In the genomic region with DNA sequence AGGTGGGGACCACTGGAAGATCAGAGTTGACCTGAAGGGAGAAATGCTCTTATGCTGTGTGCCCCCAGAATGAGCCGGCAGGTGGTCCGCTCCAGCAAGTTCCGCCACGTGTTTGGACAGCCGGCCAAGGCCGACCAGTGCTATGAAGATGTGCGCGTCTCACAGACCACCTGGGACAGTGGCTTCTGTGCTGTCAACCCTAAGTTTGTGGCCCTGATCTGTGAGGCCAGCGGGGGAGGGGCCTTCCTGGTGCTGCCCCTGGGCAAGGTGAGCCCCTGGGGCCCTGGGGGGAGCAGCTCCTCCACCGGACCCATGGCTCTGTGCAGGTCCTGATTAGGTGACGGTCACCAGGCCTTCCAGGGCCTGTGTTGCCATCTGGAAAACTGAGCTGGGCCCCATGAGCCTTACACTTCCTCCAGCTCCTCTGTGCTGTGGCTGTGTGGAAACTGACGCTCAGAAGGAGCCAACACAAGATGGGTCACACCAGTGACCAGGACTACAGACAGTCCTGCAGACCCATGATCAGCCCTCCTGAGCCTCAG, we compare ENCODE assay signal across 9 cellular contexts. TPM values are rescaled to one million over a fixed set of nuclear protein-coding genes. Genes with fewer than 3 reads are reported as not detected.
A peak's percentile ranks its signal among the peaks of the same experiment; 100 is the strongest.
DNase-seq lines count a peak whose midpoint lies in the region; ATAC-seq and TF ChIP-seq lines count a peak whose summit lies in the region.
"Had no signal": no experiment of that assay in that cellular context is flagged by ENCODE, and none has a peak within 500 bp of the region (broad histone marks: within the 10 kb centered on the region; RNA-seq: fewer than 3 reads in every experiment).

No MANE protein-coding gene starts in this region.

- H3K4me3 ChIP-seq in lower lobe of right lung (peak overlapping the region; percentile 69), transverse colon (peak overlapping the region in 3 of 4 donors; percentile 47 to 63 (median 53))

- peak overlapping the region; percentile 100 for H3K4me3 Mint-ChIP-seq in activated CD8-positive, alpha-beta T cell treated with anti-CD3 and anti-CD28 coated beads for 36 hours

- H3K36me3 ChIP-seq in lower lobe of right lung: peaks cover 10% of the 10 kb centered on the region
- H3K36me3 ChIP-seq in transverse colon: no peaks in the 10 kb centered on the region

- 90% methylated on average over 6 of the region's 12 CpGs; no CpG with 5 or more reads in 1 of the 2 donors for WGBS in transverse colon (ENCODE audit: low coverage in 1 of 2), 2 donors

- H3K9me3 Mint-ChIP-seq in activated CD8-positive, alpha-beta T cell treated with anti-CD3 and anti-CD28 coated beads for 36 hours: no peaks in the 10 kb centered on the region

- H3K4me1 ChIP-seq in lower lobe of right lung (peaks cover 20% of the 10 kb centered on the region), transverse colon (peaks cover 3 to 25% (median 13%) of the 10 kb centered on the region in 4 donors)

- peak overlapping the region; percentile 100 for H3K27ac Mint-ChIP-seq in activated CD8-positive, alpha-beta T cell treated with anti-CD3 and anti-CD28 coated beads for 36 hours

- peaks cover 28% of the 10 kb centered on the region for H3K4me1 Mint-ChIP-seq in activated CD8-positive, alpha-beta T cell treated with anti-CD3 and anti-CD28 coated beads for 36 hours (ENCODE audit: low read depth)

- in situ Hi-C loops in transverse colon (cut with MboI; ENCODE audit: low pct_ligation_motif_present in 1 of 4, low pct_unique_long_range_greater_than_20kb in 1 of 4, low sequenced_read_pairs in 3 of 4): no loop called here

- H3K9me3 ChIP-seq in lower lobe of right lung: no peaks in the 10 kb centered on the region
- H3K9me3 ChIP-seq in transverse colon: no peaks in the 10 kb centered on the region
- H3K9me3 ChIP-seq: body of pancreas had no signal

- POLR2A ChIA-PET in activated CD8-positive, alpha-beta T cell treated with anti-CD3 and anti-CD28 coated beads for 36 hours (lab: Charles Lee): interaction anchor here (0.7 to 4.5 kb wide), 18 partner anchors 12 to 448 kb away, joined by 3 to 47 read pairs (median 4); a partner anchor contains a TSS

- peaks cover 44% of the 10 kb centered on the region for H3K36me3 Mint-ChIP-seq in activated CD8-positive, alpha-beta T cell treated with anti-CD3 and anti-CD28 coated beads for 36 hours (ENCODE audit: low read depth)

- CTCF ChIA-PET in activated CD8-positive, alpha-beta T cell treated with anti-CD3 and anti-CD28 coated beads for 36 hours (lab: Charles Lee): interaction anchor here (1.1 to 2.7 kb wide), 5 partner anchors 73 to 224 kb away, joined by 3 to 19 read pairs (median 8); a partner anchor contains a TSS

- H3K27ac ChIP-seq in lower lobe of right lung (peak overlapping the region; percentile 78), transverse colon (peak overlapping the region; percentile 80 to 86 (median 80))

- no peaks in the 10 kb centered on the region for H3K27me3 ChIP-seq in lower lobe of right lung (ENCODE audit: low read depth)
- no peaks in the 10 kb centered on the region for H3K27me3 ChIP-seq in transverse colon
- H3K27me3 ChIP-seq: body of pancreas had no signal

- no peak for TF ChIP-seq EP300 in transverse colon (IDR thresholded peaks at IDR 0.05; ENCODE audit: low read depth)

- intact Hi-C loops in activated CD8-positive, alpha-beta T cell treated with anti-CD3 and anti-CD28 coated beads for 36 hours (cut with micrococcal nuclease): no loop called here
- intact Hi-C loops in lower lobe of right lung (cut with DNase I): no loop called here
- intact Hi-C loops in transverse colon (cut with DNase I; ENCODE audit: low total_unique reads): loop anchor here (10.0 kb wide), 1 partner anchor 70 kb away; a partner anchor contains a TSS

- H3K27me3 Mint-ChIP-seq in activated CD8-positive, alpha-beta T cell treated with anti-CD3 and anti-CD28 coated beads for 36 hours: no peaks in the 10 kb centered on the region

- peak; percentile 5 for ATAC-seq in activated CD8-positive, alpha-beta T cell treated with anti-CD3 and anti-CD28 coated beads for 36 hours
- no peak for ATAC-seq in lower lobe of right lung
- no peak for ATAC-seq in HG03039 (IDR thresholded peaks at IDR 0.05; ENCODE audit: unreplicated experiment)
- ATAC-seq in HG02678 (IDR thresholded peaks at IDR 0.05; ENCODE audit: unreplicated experiment): no peak
- ATAC-seq: body of pancreas had no signal

- no peak for TF ChIP-seq CTCF in activated CD8-positive, alpha-beta T cell treated with anti-CD3 and anti-CD28 coated beads for 36 hours (IDR thresholded peaks at IDR 0.05)
- TF ChIP-seq CTCF in lower lobe of right lung (IDR thresholded peaks at IDR 0.05) (no peak), transverse colon (IDR thresholded peaks at IDR 0.05) (no peak)

- DNase-seq in activated T-cell treated with anti-CD3 and anti-CD28 coated beads for 24 hours (ENCODE audit: low read depth) (peak; percentile 14), lower lobe of right lung (peak; percentile 47), transverse colon (peak; percentile 16), globus pallidus (ENCODE audit: low spot score) (no peak)
- DNase-seq in activated T-cell treated with anti-CD3 and anti-CD28 coated beads, Interleukin-2, amount 50 U/mL, for 1 hour: no peak
- DNase-seq in activated CD8-positive, alpha-beta T cell treated with anti-CD3 and anti-CD28 coated beads for 36 hours: peak; percentile 61

- no peak for TF ChIP-seq POLR2A in transverse colon (IDR thresholded peaks at IDR 0.05)

RNA-seq across cellular contexts. Expression of a gene that starts 1.8 kb away (rescaled TPM):
- 1,000 to 10,000 TPM; 1,130 to 1,151 TPM for total RNA-seq in activated CD8-positive, alpha-beta T cell treated with anti-CD3 and anti-CD28 coated beads for 36 hours
- total RNA-seq in lower lobe of right lung: 76.3 TPM
- total RNA-seq in transverse colon: 10 to 100 TPM in 3 of 4 donors, 1 to 10 TPM in 1; 5.6 to 30.2 (median 24.0) TPM

RNA-seq across cellular contexts. Expression of a gene that starts 8.3 kb away (rescaled TPM):
- 100 to 1,000 TPM; 248 to 254 TPM for total RNA-seq in activated CD8-positive, alpha-beta T cell treated with anti-CD3 and anti-CD28 coated beads for 36 hours
- total RNA-seq in lower lobe of right lung: 51.7 TPM
- 1,000 to 10,000 TPM in 1 of 4 donors, 100 to 1,000 TPM in 2, 10 to 100 TPM in 1; 39.6 to 1,391 (median 605) TPM for total RNA-seq in transverse colon

RNA-seq across cellular contexts. Expression of a gene that starts 8.5 kb away (rescaled TPM):
- total RNA-seq in activated CD8-positive, alpha-beta T cell treated with anti-CD3 and anti-CD28 coated beads for 36 hours: 100 to 1,000 TPM; 116 to 129 TPM
- total RNA-seq in lower lobe of right lung: 28.6 TPM
- total RNA-seq in transverse colon: 100 to 1,000 TPM; 118 to 327 (median 158) TPM

RNA-seq across cellular contexts. Expression of a gene that starts 13.8 kb away (rescaled TPM):
- total RNA-seq in activated CD8-positive, alpha-beta T cell treated with anti-CD3 and anti-CD28 coated beads for 36 hours: 10 to 100 TPM; 14.8 to 18.0 TPM
- 23.1 TPM for total RNA-seq in lower lobe of right lung
- 100 to 1,000 TPM in 1 of 4 donors, 10 to 100 TPM in 3; 55.4 to 864 (median 58.7) TPM for total RNA-seq in transverse colon

Comparison
In these comparisons a context has a peak if more than half of its experiments do, and no peak if none do; other contexts are left out.
1. DNase-seq: peak in activated T-cell treated with anti-CD3 and anti-CD28 coated beads for 24 hours (single experiment), activated CD8-positive, alpha-beta T cell treated with anti-CD3 and anti-CD28 coated beads for 36 hours (single experiment), lower lobe of right lung (single experiment) and transverse colon (single experiment); none in activated T-cell treated with anti-CD3 and anti-CD28 coated beads, Interleukin-2, amount 50 U/mL, for 1 hour (single experiment) and globus pallidus (single experiment).
2. RNA of a gene that starts 1.8 kb away (total RNA-seq): 1,130 to 1,151 TPM in activated CD8-positive, alpha-beta T cell treated with anti-CD3 and anti-CD28 coated beads for 36 hours; 76.3 TPM in lower lobe of right lung (single experiment) and 5.6 to 30.2 TPM in transverse colon; every median in the first group is over 10 times any median in the second.